In genomic region chr11:119323532-119324033, GRCh38 we compare ENCODE assay signal across 8 cellular contexts. TPM values are rescaled to one million over a fixed set of nuclear protein-coding genes. Genes with fewer than 3 reads are reported as not detected.
A peak's percentile ranks its signal among the peaks of the same experiment; 100 is the strongest.
DNase-seq lines count a peak whose midpoint lies in the region; ATAC-seq, FAIRE-seq and TF ChIP-seq lines count a peak whose summit lies in the region.

No MANE protein-coding gene starts in this region.

- ATAC-seq in HG03135 (IDR thresholded peaks at IDR 0.05; ENCODE audit: unreplicated experiment), result no peak

- no peaks in the 10 kb centered on the region for H3K9me3 ChIP-seq in AG04450 (ENCODE audit: control insufficient read depth, insufficient read depth, low read length)

- peak; percentile 81 for TF ChIP-seq CTCF in AG04450 (IDR thresholded peaks at IDR 0.05; ENCODE audit: low read depth, low read length)

- DNase-seq in AG04450 (ENCODE audit: low read depth, low spot score) (no peak), GM19239 (ENCODE audit: insufficient read length, low spot score) (no peak), NCI-H526 treated with DMSO at 0.1 percent for 48 hours (lab: John Stamatoyannopoulos, UW) (peak; percentile 79), ecto neural progenitor cell (ENCODE audit: low spot score) (peak; percentile 86), midbrain (lab: John Stamatoyannopoulos, UW) (peak; percentile 78)
- DNase-seq in activated CD4-positive, alpha-beta T cell treated with anti-CD3 and anti-CD28 coated beads, Interleukin-2, amount 50 U/mL, for 48 hours, result peak; percentile 90 to 92
- DNase-seq in stimulated activated CD8-positive, alpha-beta memory T cell treated with anti-CD3 and anti-CD28 coated beads, Interleukin-4, amount 100 ng/mL, for 48 hours, result peak; percentile 95

- CTCF ChIA-PET in AG04450 (lab: Charles Lee), result interaction anchor here (0.6 to 8.8 kb wide), 49 partner anchors 8 to 1121 kb away, joined by 3 to 161 read pairs (median 4); partner anchors contain the start of genes C1QTNF5, CBL, DPAGT1 and HINFP

- POLR2A ChIA-PET in AG04450 (lab: Yijun Ruan, JAX), result no interaction called here

- no peak overlapping the region for H3K27ac ChIP-seq in AG04450 (ENCODE audit: low read depth, low read length)

- H3K4me3 ChIP-seq in AG04450 (ENCODE audit: low read depth, low read length), result no peak overlapping the region

- FAIRE-seq in GM19239 (lab: Jason Lieb, UNC), result peak; percentile 82

- no peaks in the 10 kb centered on the region for H3K27me3 ChIP-seq in AG04450 (ENCODE audit: control insufficient read depth, insufficient read depth, low read length)

RNA-seq across cellular contexts. Expression of gene MCAM, which starts 6.7 kb away (rescaled TPM):
- polyA plus RNA-seq in AG04450 (2011; rRNA removed), result 41.9 and 53.4 TPM in 2 replicates
- 33.6 and 38.8 TPM in 2 replicates for polyA minus RNA-seq in AG04450 (2011; rRNA and poly(A)+ RNA removed)

RNA-seq across cellular contexts. Expression of gene RNF26, which starts 10.7 kb away (rescaled TPM):
- polyA plus RNA-seq in AG04450 (2011; rRNA removed), result 27.1 and 35.3 TPM in 2 replicates
- 38.4 and 59.5 TPM in 2 replicates for polyA minus RNA-seq in AG04450 (2011; rRNA and poly(A)+ RNA removed)

RNA-seq across cellular contexts. Expression of gene C1QTNF5, which starts 17.1 kb away (rescaled TPM):
- 8.3 and 10.9 TPM in 2 replicates for polyA plus RNA-seq in AG04450 (2011; rRNA removed)
- 4.3 and 4.9 TPM in 2 replicates for polyA minus RNA-seq in AG04450 (2011; rRNA and poly(A)+ RNA removed)

RNA-seq across cellular contexts. Expression of gene MFRP, which starts 22.9 kb away (rescaled TPM):
- not detected in 2 replicates for polyA plus RNA-seq in AG04450 (2011; rRNA removed)
- not detected in 2 replicates for polyA minus RNA-seq in AG04450 (2011; rRNA and poly(A)+ RNA removed)

RNA-seq across cellular contexts. Expression of gene USP2, which starts 57.9 kb away (rescaled TPM):
- polyA plus RNA-seq in AG04450 (2011; rRNA removed), result 0.32 and 0.46 TPM in 2 replicates
- 0.35 and 1.0 TPM in 2 replicates for polyA minus RNA-seq in AG04450 (2011; rRNA and poly(A)+ RNA removed)

Comparison
In these comparisons a context has a peak if more than half of its experiments do, and no peak if none do; other contexts are left out.
1. DNase-seq: peak in NCI-H526 treated with DMSO at 0.1 percent for 48 hours (single experiment), activated CD4-positive, alpha-beta T cell treated with anti-CD3 and anti-CD28 coated beads, Interleukin-2, amount 50 U/mL, for 48 hours (2 of 2), ecto neural progenitor cell (single experiment), midbrain (single experiment) and stimulated activated CD8-positive, alpha-beta memory T cell treated with anti-CD3 and anti-CD28 coated beads, Interleukin-4, amount 100 ng/mL, for 48 hours (single experiment); none in AG04450 (single experiment) and GM19239 (single experiment).